In genomic region chr10:29316308-29317026, GRCh38 we compare ENCODE assay signal across 1 cellular context.
TF ChIP-seq lines count a peak whose summit lies in the region.

No MANE protein-coding gene starts in this region.

TF ChIP-seq in HepG2, 621 proteins besides CTCF, POLR2A, EP300 and RAD21:
- TF ChIP-seq ATF4 (CRISPR knock-in tag; IDR thresholded peaks at IDR 0.05) (peak in 1 of 2 experiments; percentile 85; a peak in 2 of 4 replicates), ZNF770 (CRISPR knock-in tag; IDR thresholded peaks at IDR 0.05) (peak; percentile 92), SOX13 (IDR thresholded peaks at IDR 0.05) (no peak), SOX13 (CRISPR knock-in tag; conservative IDR thresholded peaks at IDR 0.05 in 1 of 2, IDR thresholded peaks at IDR 0.05 in 1 of 2) (peak in 1 of 2 experiments; percentile 21; a peak in 1 of 4 replicates), CREBL2 (CRISPR knock-in tag; IDR thresholded peaks at IDR 0.05; ENCODE audit: borderline replicate concordance) (no peak), ZNF160 (CRISPR knock-in tag; IDR thresholded peaks at IDR 0.05) (no peak), SNAPC4 (CRISPR knock-in tag; IDR thresholded peaks at IDR 0.05) (no peak), ZSCAN21 (CRISPR knock-in tag; IDR thresholded peaks at IDR 0.05; ENCODE audit: borderline replicate concordance) (no peak), SOX5 (CRISPR knock-in tag; IDR thresholded peaks at IDR 0.05; ENCODE audit: borderline replicate concordance) (peak; percentile 18; the same call in 1 of the 2 replicates), ZNF224 (CRISPR knock-in tag; IDR thresholded peaks at IDR 0.05) (no peak), HDAC2 (CRISPR knock-in tag; IDR thresholded peaks at IDR 0.05) (0 out of 2 replicates have a peak, but pooled peaks have one; percentile 8), CBX1 (IDR thresholded peaks at IDR 0.05; ENCODE audit: low read depth) (no peak), CREB3 (CRISPR knock-in tag; IDR thresholded peaks at IDR 0.05) (no peak)
